In the genomic region with DNA sequence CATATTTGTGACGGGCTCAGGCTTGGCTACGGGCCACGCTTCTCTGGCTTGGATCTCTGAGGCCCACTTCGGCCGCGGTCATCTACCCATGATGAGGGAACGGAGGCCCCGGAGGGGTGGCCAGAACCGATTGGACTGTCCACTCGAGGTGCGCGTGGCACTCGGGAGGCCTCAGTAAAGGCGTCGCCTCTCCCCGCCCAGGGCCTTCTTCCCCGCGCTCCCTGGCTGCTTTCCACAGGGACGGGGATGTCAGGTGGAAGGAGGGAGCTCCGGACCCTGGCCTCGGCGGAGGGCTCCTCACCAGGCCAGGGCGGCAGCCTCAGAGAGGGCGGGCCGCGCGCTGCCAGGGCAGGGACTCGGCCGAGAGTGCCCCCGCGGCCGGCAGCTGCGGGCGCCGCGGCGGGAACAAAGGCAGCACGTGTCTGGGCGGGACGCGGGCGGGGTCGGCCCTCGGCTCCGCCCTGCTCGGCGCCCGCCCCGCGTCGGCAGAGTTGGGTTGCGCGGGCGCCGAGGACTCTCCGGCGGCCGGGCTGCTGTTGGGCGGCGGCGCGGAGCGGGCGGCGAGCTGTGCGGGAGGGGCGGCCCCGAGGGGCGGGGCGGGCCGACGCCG, we compare ENCODE assay signal across 8 cellular contexts. TPM values are rescaled to one million over a fixed set of nuclear protein-coding genes. Genes with fewer than 3 reads are reported as not detected.
DNase-seq lines count a peak whose midpoint lies in the region; ATAC-seq and TF ChIP-seq lines count a peak whose summit lies in the region.

No MANE protein-coding gene starts in this region.

- H3K27ac ChIP-seq in A673 (ENCODE audit: low read depth, low read length, poor library complexity, severe bottlenecking), result peak overlapping the region; percentile 37

- no peak for TF ChIP-seq CTCF in A673 (conservative IDR thresholded peaks at IDR 0.05; ENCODE audit: low read depth, low read length)

- ATAC-seq in GM18858 (IDR thresholded peaks at IDR 0.05; ENCODE audit: unreplicated experiment), result peak; percentile 36
- peak; percentile 50 for ATAC-seq in HG03135 (IDR thresholded peaks at IDR 0.05; ENCODE audit: unreplicated experiment)

- CTCF ChIA-PET in A673 (lab: Charles Lee), result interaction anchor here (1.4 kb wide), 1 partner anchor 42 kb away, joined by 4 read pairs; the partner anchor contains the start of gene PSMD11

- intact Hi-C loops in A673 (cut with micrococcal nuclease; ENCODE audit: unreplicated experiment), result no loop called here

- H3K4me3 ChIP-seq in A673 (ENCODE audit: low read depth, low read length, poor library complexity, severe bottlenecking), result peak overlapping the region; percentile 39

- peaks cover 11% of the 10 kb centered on the region for H3K4me1 ChIP-seq in A673 (ENCODE audit: insufficient read depth, low read length, poor library complexity, severe bottlenecking)

- no peaks in the 10 kb centered on the region for H3K36me3 ChIP-seq in A673 (ENCODE audit: insufficient read depth, low read length, poor library complexity, severe bottlenecking)

- DNase-seq in A673 (ENCODE audit: low spot score) (peak; percentile 80), NCI-H510A treated with DMSO at 0.1 percent for 48 hours (lab: John Stamatoyannopoulos, UW) (peak; percentile 75), lung microvascular endothelial cell (ENCODE audit: low read depth in 2 of 2) (peak; percentile 78 to 88)
- peak; percentile 45 to 55 for DNase-seq in activated CD4-positive, alpha-beta T cell treated with anti-CD3 and anti-CD28 coated beads, Interleukin-2, amount 50 U/mL, for 24 hours (ENCODE audit: low read depth in 1 of 2, low spot score in 1 of 2)
- DNase-seq in effector CD4-positive, alpha-beta T cell, result peak; percentile 59
- DNase-seq in stimulated activated CD4-positive, alpha-beta T cell treated with anti-CD3 and anti-CD28 coated beads, TNF-alpha, amount 100 ng/mL, for 48 hours (ENCODE audit: low read depth in 3 of 3), result peak in 2 of 3 donors; percentile 44 to 61

- H3K27me3 ChIP-seq in A673 (replicated peaks; ENCODE audit: insufficient read depth, low read depth, low read length, poor library complexity), result no peaks in the 10 kb centered on the region

- POLR2A ChIA-PET in A673 (lab: Charles Lee; ENCODE audit: low non-redundant PET), result no interaction called here

- BruUV-seq in A673 (replicated peaks; lab: Mats Ljungman, UMichigan), result no TSS peak

- H3K9me3 ChIP-seq in A673 (ENCODE audit: low read depth, low read length, poor library complexity, severe bottlenecking), result no peaks in the 10 kb centered on the region

RNA-seq across cellular contexts. Expression of gene CDK5R1, which starts 0.6 kb away (rescaled TPM):
- total RNA-seq in A673 (2021) (3.9 and 5.1 TPM in 2 replicates), lung microvascular endothelial cell (1.3 and 2.2 TPM in 2 replicates)

RNA-seq across cellular contexts. Expression of gene PSMD11, which starts 41.9 kb away (rescaled TPM):
- total RNA-seq in A673 (2021) (195 and 213 TPM in 2 replicates), lung microvascular endothelial cell (69.8 and 79.5 TPM in 2 replicates)

Comparison
In these comparisons a context has a peak if more than half of its experiments do, and no peak if none do; other contexts are left out.
1. Peak in every context shown above with its lines: DNase-seq, ATAC-seq, H3K4me3 ChIP-seq and H3K27ac ChIP-seq.